21 cellular contexts compared by ENCODE assay signal in genomic region chr5:176579323-176579722, GRCh38. TPM values are rescaled to one million over a fixed set of nuclear protein-coding genes. Genes with fewer than 3 reads are reported as not detected.
"Had no signal": no experiment of that assay in that cellular context is flagged by ENCODE, and none has a peak within 500 bp of the region (broad histone marks: within the 10 kb centered on the region; RNA-seq: fewer than 3 reads in every experiment).

No MANE protein-coding gene starts in this region.

- H3K36me3 ChIP-seq: SJSA1 had no signal

- H3K27ac ChIP-seq: HL-60, SJSA1, SK-N-MC had no signal

- DNase-seq: KBM-7, MM.1S, NCI-H1092 treated with DMSO at 0.1 percent for 48 hours, NCI-H1436 treated with DMSO at 0.1 percent for 48 hours, NCI-H1694, NCI-H187 treated with DMSO at 0.1 percent for 48 hours, NCI-H2029 treated with DMSO at 0.1 percent for 48 hours, NCI-H2171 treated with DMSO at 0.1 percent for 48 hours, NCI-H345, NCI-H446 treated with DMSO at 0.1 percent for 48 hours, NCI-H510A treated with DMSO at 0.1 percent for 48 hours, NCI-H526, NCI-H82, PC-3, Right ventricle myocardium superior, SIG-M5 had no signal

- H3K27me3 ChIP-seq: SJSA1 had no signal

- ATAC-seq: Panc1, PC-3 had no signal

- H3K4me1 ChIP-seq: SJSA1 had no signal

- H3K4me3 ChIP-seq: SJSA1, SK-N-MC had no signal

RNA-seq across cellular contexts. Expression of gene CDHR2, which starts 30.2 kb away (rescaled TPM):
- total RNA-seq: LHCN-M2, SJSA1 had no signal

RNA-seq across cellular contexts. Expression of gene SNCB, which starts 51.0 kb away (rescaled TPM):
- total RNA-seq: Right ventricle myocardium superior, SJSA1 had no signal

RNA-seq across cellular contexts. Expression of gene EIF4E1B, which starts 51.2 kb away (rescaled TPM):
- total RNA-seq: LHCN-M2, PC-3, Right ventricle myocardium superior, SJSA1 had no signal
